ENCODE assay signal across 29 cellular contexts in the genomic region with DNA sequence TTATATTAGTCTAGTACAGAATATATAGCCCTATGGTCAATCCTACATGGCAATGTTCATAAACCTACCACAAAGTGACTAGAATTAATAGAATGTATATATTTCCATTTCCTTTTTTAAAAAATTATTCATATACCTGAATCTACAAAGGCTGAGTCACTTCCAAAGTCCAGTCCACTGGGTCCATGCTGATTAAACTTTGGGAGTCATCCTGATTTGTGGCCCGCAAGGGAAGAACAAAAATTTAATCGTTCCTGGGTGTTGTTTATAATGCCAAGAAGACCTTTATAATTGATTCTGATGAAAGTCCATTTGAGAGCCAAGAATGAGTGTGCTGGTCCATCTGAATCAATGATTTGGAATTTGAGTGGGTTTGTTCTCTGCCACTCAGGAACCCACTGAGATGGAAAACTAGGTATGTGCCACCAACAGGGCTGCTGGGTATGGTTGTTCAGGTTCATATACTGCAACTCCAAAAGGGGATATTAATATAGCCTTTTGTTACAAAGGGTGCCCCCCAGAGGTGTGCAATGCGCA.
"Had no signal": no experiment of that assay in that cellular context is flagged by ENCODE, and none has a peak within 500 bp of the region (broad histone marks: within the 10 kb centered on the region; RNA-seq: fewer than 3 reads in every experiment).

No MANE protein-coding gene starts in this region.

- H3K9me3 ChIP-seq: heart left ventricle, mucosa of descending colon, thoracic aorta, uterus had no signal

- H3K4me1 Mint-ChIP-seq: stimulated activated effector memory CD8-positive, alpha-beta T cell treated with anti-CD3 and anti-CD28 coated beads, Interleukin-12 subunit alpha, Interleukin-12 subunit beta, amount 100 ng/mL, for 72 hours had no signal

- H3K4me3 Mint-ChIP-seq: activated T-cell treated with anti-CD3 and anti-CD28 coated beads, Interleukin-2, amount 50 U/mL, for 72 hours; brain; effector memory CD8-positive, alpha-beta T cell; natural killer cell treated with Interleukin-12 subunit alpha and Interleukin-12 subunit beta and Interleukin-15 and Interleukin-18, amount 100 ng/mL, for 72 hours; stimulated activated effector memory CD8-positive, alpha-beta T cell treated with anti-CD3 and anti-CD28 coated beads, Interleukin-12 subunit alpha, Interleukin-12 subunit beta, amount 100 ng/mL, for 72 hours; stimulated activated naive CD8-positive, alpha-beta T cell treated with anti-CD3 and anti-CD28 coated beads, Interleukin-15, Interleukin-2, amounts not matched to agents 100 ng/mL and 50 ng/mL, for 24 hours; T-helper 2 cell treated with Interferon-gamma antibody and Interleukin-4, amounts not matched to agents 5 μg/mL and 100 μg/mL, for 36 hours had no signal

- H3K27ac Mint-ChIP-seq: activated naive CD4-positive, alpha-beta T cell treated with anti-CD3 and anti-CD28 coated beads, Interleukin-2, amount 50 U/mL, for 72 hours; activated T-cell treated with anti-CD3 and anti-CD28 coated beads, Interleukin-2, amount 50 U/mL, for 72 hours; brain; effector memory CD8-positive, alpha-beta T cell; natural killer cell treated with Interleukin-12 subunit alpha and Interleukin-12 subunit beta and Interleukin-15 and Interleukin-18, amount 100 ng/mL, for 72 hours; stimulated activated effector memory CD8-positive, alpha-beta T cell treated with anti-CD3 and anti-CD28 coated beads, Interleukin-12 subunit alpha, Interleukin-12 subunit beta, amount 100 ng/mL, for 72 hours; stimulated activated naive CD8-positive, alpha-beta T cell treated with anti-CD3 and anti-CD28 coated beads, Interleukin-15, Interleukin-2, amounts not matched to agents 100 ng/mL and 50 ng/mL, for 24 hours; T-helper 2 cell treated with Interferon-gamma antibody and Interleukin-4, amounts not matched to agents 5 μg/mL and 100 μg/mL, for 36 hours had no signal

- H3K4me3 ChIP-seq: coronary artery, heart left ventricle, lung, mucosa of descending colon, skin epidermis, thoracic aorta, uterus had no signal

- H3K27me3 ChIP-seq: uterus had no signal

- H3K9me3 Mint-ChIP-seq: activated naive CD4-positive, alpha-beta T cell treated with anti-CD3 and anti-CD28 coated beads, Interleukin-2, amount 50 U/mL, for 72 hours; effector memory CD8-positive, alpha-beta T cell; stimulated activated effector memory CD8-positive, alpha-beta T cell treated with anti-CD3 and anti-CD28 coated beads, Interleukin-12 subunit alpha, Interleukin-12 subunit beta, amount 100 ng/mL, for 72 hours; stimulated activated naive CD8-positive, alpha-beta T cell treated with anti-CD3 and anti-CD28 coated beads, Interleukin-15, Interleukin-2, amounts not matched to agents 100 ng/mL and 50 ng/mL, for 24 hours; T-helper 2 cell treated with Interferon-gamma antibody and Interleukin-4, amounts not matched to agents 5 μg/mL and 100 μg/mL, for 36 hours had no signal

- H3K36me3 Mint-ChIP-seq: activated naive CD4-positive, alpha-beta T cell treated with anti-CD3 and anti-CD28 coated beads, Interleukin-2, amount 50 U/mL, for 72 hours; brain; natural killer cell treated with Interleukin-12 subunit alpha and Interleukin-12 subunit beta and Interleukin-15 and Interleukin-18, amount 100 ng/mL, for 72 hours; stimulated activated effector memory CD8-positive, alpha-beta T cell treated with anti-CD3 and anti-CD28 coated beads, Interleukin-12 subunit alpha, Interleukin-12 subunit beta, amount 100 ng/mL, for 72 hours had no signal

- FAIRE-seq: endothelial cell of umbilical vein had no signal

- ATAC-seq: activated naive CD4-positive, alpha-beta T cell treated with anti-CD3 and anti-CD28 coated beads, Interleukin-2, amount 50 U/mL, for 72 hours; activated T-cell treated with anti-CD3 and anti-CD28 coated beads, Interleukin-2, amount 50 U/mL, for 72 hours; effector memory CD8-positive, alpha-beta T cell; esophagus mucosa; heart left ventricle; left lobe of liver; mucosa of descending colon; natural killer cell treated with Interleukin-12 subunit alpha and Interleukin-12 subunit beta and Interleukin-15 and Interleukin-18, amount 100 ng/mL, for 72 hours; sciatic nerve; stimulated activated effector memory CD8-positive, alpha-beta T cell treated with anti-CD3 and anti-CD28 coated beads, Interleukin-12 subunit alpha, Interleukin-12 subunit beta, amount 100 ng/mL, for 72 hours had no signal

- H3K36me3 ChIP-seq: heart left ventricle, thoracic aorta, uterus had no signal

- H3K4me1 ChIP-seq: heart left ventricle, uterus had no signal

- DNase-seq: activated CD4-positive, alpha-beta T cell treated with anti-CD3 and anti-CD28 coated beads for 4 hours; activated CD4-positive, alpha-beta T cell treated with anti-CD3 and anti-CD28 coated beads, Interleukin-2, amount 50 U/mL, for 4 hours; activated CD4-positive, CD25-positive, alpha-beta regulatory T cell; activated naive CD4-positive, alpha-beta T cell; activated T-cell treated with anti-CD3 and anti-CD28 coated beads for 4 hours; activated T-cell treated with anti-CD3 and anti-CD28 coated beads, Interleukin-2, amount 50 U/mL, for 72 hours; anterior cingulate cortex; effector memory CD8-positive, alpha-beta T cell; foreskin fibroblast; heart left ventricle; hypothalamus; mucosa of descending colon; retina; stimulated activated CD4-positive, alpha-beta T cell treated with anti-CD3 and anti-CD28 coated beads, Interleukin-4, amount 100 ng/mL, for 24 hours; uterus had no signal

- H3K27ac ChIP-seq: coronary artery, heart left ventricle, skin epidermis, thoracic aorta, uterus had no signal

- H3K27me3 Mint-ChIP-seq: brain had no signal
